In genomic region chr9:133805876-133806622, GRCh38 we compare ENCODE assay signal across 22 cellular contexts.
DNase-seq lines count a peak whose midpoint lies in the region; ATAC-seq, FAIRE-seq and TF ChIP-seq lines count a peak whose summit lies in the region.
"Had no signal": no experiment of that assay in that cellular context is flagged by ENCODE, and none has a peak within 500 bp of the region (broad histone marks: within the 10 kb centered on the region; RNA-seq: fewer than 3 reads in every experiment).

No MANE protein-coding gene starts in this region.

- no peaks in the 10 kb centered on the region for H3K79me2 ChIP-seq in HepG2 (ENCODE audit: insufficient read depth, low read length)

- WGBS in HepG2 (ENCODE audit: low lambda C conversion rate) = 98% methylated on average over 18 of the region's 32 CpGs
- 50% methylated on average over 2 of the region's 32 CpGs for WGBS in right lobe of liver (ENCODE audit: insufficient coverage, low coverage, low lambda C conversion rate, missing lambda C conversion rate)
- 84 to 86% methylated on average over 9 to 11 of the region's 32 CpGs for WGBS in esophagus squamous epithelium, 2 donors

- no peak overlapping the region for H3K4me3 Mint-ChIP-seq in memory B cell
- no peak overlapping the region for H3K4me3 Mint-ChIP-seq in stimulated activated naive B cell treated with anti-CD40 and anti-IgM and Interleukin-4, amounts not matched to agents 10 μg/mL and 1 μg/mL and 100 μg/mL, for 72 hours
- H3K4me3 Mint-ChIP-seq: B cell; CD4-positive, alpha-beta T cell; CD8-positive, alpha-beta T cell had no signal

- H3K27ac Mint-ChIP-seq in memory B cell = peak overlapping the region; percentile 65
- H3K27ac Mint-ChIP-seq in stimulated activated naive B cell treated with anti-CD40 and anti-IgM and Interleukin-4, amounts not matched to agents 10 μg/mL and 1 μg/mL and 100 μg/mL, for 72 hours = peak overlapping the region; percentile 85
- H3K27ac Mint-ChIP-seq: B cell; CD4-positive, alpha-beta T cell; CD8-positive, alpha-beta T cell had no signal

- DNase-seq in HepG2 (ENCODE audit: low spot score) (no peak), right lobe of liver (no peak), memory B cell (ENCODE audit: low spot score in 2 of 2) (no peak), foreskin melanocyte (no peak), esophagus squamous epithelium (lab: John Stamatoyannopoulos, UW) (no peak)
- DNase-seq in stimulated activated naive B cell treated with anti-CD40 and anti-IgM and Interleukin-4, amounts not matched to agents 10 μg/mL and 1 μg/mL and 100 μg/mL, for 72 hours = no peak
- DNase-seq: 8988T; AML-193; Caco-2; Calu3; CD4-positive, alpha-beta T cell; DMS79 treated with DMSO at 0.1 percent for 48 hours; GF-D8 had no signal

- TF ChIP-seq POLR2A in HepG2 (IDR thresholded peaks at IDR 0.05; ENCODE audit: insufficient read depth in 1 of 2, low read depth in 2 of 2, low read length in 2 of 2) = no peak
- TF ChIP-seq POLR2A in right lobe of liver (IDR thresholded peaks at IDR 0.05) = no peak
- TF ChIP-seq POLR2A in esophagus squamous epithelium (IDR thresholded peaks at IDR 0.05) = no peak

- POLR2A ChIA-PET in HepG2 (lab: Yijun Ruan, JAX) = no interaction called here

- ATAC-seq in HepG2 = no peak
- ATAC-seq in right lobe of liver = no peak
- ATAC-seq in memory B cell (ENCODE audit: low read depth) = no peak
- no peak for ATAC-seq in stimulated activated naive B cell treated with anti-CD40 and anti-IgM and Interleukin-4, amounts not matched to agents 10 μg/mL and 1 μg/mL and 100 μg/mL, for 72 hours (replicated peaks)
- no peak for ATAC-seq in GM19035 (IDR thresholded peaks at IDR 0.05; ENCODE audit: unreplicated experiment)
- ATAC-seq: CD8-positive, alpha-beta T cell had no signal

- no TSS peak for BruUV-seq in HepG2 (replicated peaks; lab: Mats Ljungman, UMichigan)

- H3K4me1 Mint-ChIP-seq in memory B cell = no peaks in the 10 kb centered on the region
- H3K4me1 Mint-ChIP-seq in stimulated activated naive B cell treated with anti-CD40 and anti-IgM and Interleukin-4, amounts not matched to agents 10 μg/mL and 1 μg/mL and 100 μg/mL, for 72 hours = peaks cover 5 to 13% of the 10 kb centered on the region in 2 donors
- H3K4me1 Mint-ChIP-seq: B cell had no signal

- H3K9me3 ChIP-seq in HepG2 (ENCODE audit: low read length) (no peaks in the 10 kb centered on the region), right lobe of liver (no peaks in the 10 kb centered on the region), esophagus squamous epithelium (no peaks in the 10 kb centered on the region)
- no peaks in the 10 kb centered on the region for H3K9me3 ChIP-seq in BLaER1 treated with 17β-estradiol and CSF1 and Interleukin-3, amounts not matched to agents 10 nM and 100 nM (replicated peaks in 1 of 11)
- H3K9me3 ChIP-seq: Caco-2 had no signal

- FAIRE-seq in HepG2 (lab: Jason Lieb, UNC) = no peak
- FAIRE-seq: A204.1, D721Med, G401.6, GM12891 had no signal

- intact Hi-C loops in HepG2 (cut with micrococcal nuclease; ENCODE audit: unreplicated experiment) = no loop called here
- intact Hi-C loops in right lobe of liver (cut with DNase I) = no loop called here
- intact Hi-C loops in esophagus squamous epithelium (cut with DNase I) = no loop called here

- no peak for TF ChIP-seq CTCF in HepG2 (CRISPR knock-in tag; IDR thresholded peaks at IDR 0.05)
- TF ChIP-seq CTCF in right lobe of liver (IDR thresholded peaks at IDR 0.05) = no peak
- TF ChIP-seq CTCF in esophagus squamous epithelium (IDR thresholded peaks at IDR 0.05) = no peak

- TF ChIP-seq EP300 in HepG2 (IDR thresholded peaks at IDR 0.05; ENCODE audit: low read depth in 2 of 2, low read length in 2 of 2) = no peak
- no peak for TF ChIP-seq EP300 in HepG2 (CRISPR knock-in tag; IDR thresholded peaks at IDR 0.05; ENCODE audit: borderline replicate concordance)

- H3K4me1 ChIP-seq in HepG2 (ENCODE audit: insufficient read depth, low read length) (peaks cover 22% of the 10 kb centered on the region), right lobe of liver (no peaks in the 10 kb centered on the region), esophagus squamous epithelium (peaks cover 0 to 5% (median 0%) of the 10 kb centered on the region in 3 donors)
- peaks cover 7 to 35% (median 29%) of the 10 kb centered on the region in 10 experiments for H3K4me1 ChIP-seq in BLaER1 treated with 17β-estradiol and CSF1 and Interleukin-3, amounts not matched to agents 10 nM and 100 nM
- H3K4me1 ChIP-seq: Caco-2 had no signal

- H3K36me3 Mint-ChIP-seq in memory B cell = peaks cover 8% of the 10 kb centered on the region
- H3K36me3 Mint-ChIP-seq in stimulated activated naive B cell treated with anti-CD40 and anti-IgM and Interleukin-4, amounts not matched to agents 10 μg/mL and 1 μg/mL and 100 μg/mL, for 72 hours = peaks cover 46 to 65% of the 10 kb centered on the region in 2 donors
- H3K36me3 Mint-ChIP-seq: CD8-positive, alpha-beta T cell had no signal

- H3K9ac ChIP-seq in HepG2 (ENCODE audit: insufficient read depth, low read depth, low read length) = no peak overlapping the region
- peak overlapping the region in 2 of 11 experiments; percentile 24 to 49; a peak in 2 of 22 replicates for H3K9ac ChIP-seq in BLaER1 treated with 17β-estradiol and CSF1 and Interleukin-3, amounts not matched to agents 10 nM and 100 nM

- no peak overlapping the region for H2AFZ ChIP-seq in HepG2 (ENCODE audit: low read length)

- TF ChIP-seq RAD21 in HepG2 (CRISPR knock-in tag; IDR thresholded peaks at IDR 0.05) = no peak

- CTCF ChIA-PET in HepG2 (lab: Yijun Ruan, JAX; ENCODE audit: low intra/inter-chr PET ratio, low total read pairs) = no interaction called here

- no peak overlapping the region for H3K4me3 ChIP-seq in HepG2 (replicated peaks in 1 of 3; ENCODE audit: insufficient read depth in 1 of 3, low read depth in 2 of 3, low read length in 3 of 3)
- H3K4me3 ChIP-seq in right lobe of liver = no peak overlapping the region
- H3K4me3 ChIP-seq in BLaER1 treated with 17β-estradiol and CSF1 and Interleukin-3, amounts not matched to agents 10 nM and 100 nM = no peak overlapping the region
- no peak overlapping the region for H3K4me3 ChIP-seq in esophagus squamous epithelium

- no peak overlapping the region for H3K27ac ChIP-seq in HepG2 (ENCODE audit: extremely low read length, insufficient read depth, low read length)
- H3K27ac ChIP-seq in right lobe of liver = no peak overlapping the region
- H3K27ac ChIP-seq in BLaER1 treated with 17β-estradiol and CSF1 and Interleukin-3, amounts not matched to agents 10 nM and 100 nM = no peak overlapping the region
- H3K27ac ChIP-seq in esophagus squamous epithelium = no peak overlapping the region
- H3K27ac ChIP-seq: C4-2B had no signal

- H3K4me2 ChIP-seq in HepG2 (ENCODE audit: low read depth, low read length) = no peak overlapping the region
- H3K4me2 ChIP-seq in BLaER1 treated with 17β-estradiol and CSF1 and Interleukin-3, amounts not matched to agents 10 nM and 100 nM = peak overlapping the region in 6 of 11 experiments; percentile 5 to 60 (median 48); a peak in 11 of 22 replicates

- H3K27me3 ChIP-seq in HepG2 (ENCODE audit: control insufficient read depth in 1 of 2, insufficient read depth in 2 of 2, low read length in 2 of 2) (no peaks in the 10 kb centered on the region), right lobe of liver (no peaks in the 10 kb centered on the region), esophagus squamous epithelium (no peaks in the 10 kb centered on the region)
- H3K27me3 ChIP-seq in BLaER1 treated with 17β-estradiol and CSF1 and Interleukin-3, amounts not matched to agents 10 nM and 100 nM = no peaks in the 10 kb centered on the region

- H3K36me3 ChIP-seq in HepG2 (replicated peaks in 1 of 2; ENCODE audit: control insufficient read depth in 1 of 2, insufficient read depth in 2 of 2, low read length in 2 of 2) = peaks cover 26 to 50% of the 10 kb centered on the region in 2 experiments
- H3K36me3 ChIP-seq in right lobe of liver = peaks cover 0 to 34% (median 15%) of the 10 kb centered on the region in 4 donors
- H3K36me3 ChIP-seq in BLaER1 treated with 17β-estradiol and CSF1 and Interleukin-3, amounts not matched to agents 10 nM and 100 nM = peaks cover 0 to 63% (median 32%) of the 10 kb centered on the region in 11 experiments; a peak in 16 of 22 replicates
- H3K36me3 ChIP-seq in esophagus squamous epithelium = peaks cover 0 to 52% (median 7%) of the 10 kb centered on the region in 3 donors

- H4K20me1 ChIP-seq in HepG2 (ENCODE audit: insufficient read depth, low read length) = peaks cover 3% of the 10 kb centered on the region; the same call in 1 of the 2 replicates
- peaks cover 0 to 98% (median 53%) of the 10 kb centered on the region in 11 experiments; a peak in 17 of 22 replicates for H4K20me1 ChIP-seq in BLaER1 treated with 17β-estradiol and CSF1 and Interleukin-3, amounts not matched to agents 10 nM and 100 nM

- in situ Hi-C loops in HepG2 (cut with HindIII; ENCODE audit: extremely low pct_ligation_motif_present, low pct_unique_long_range_greater_than_20kb) = no loop called here

- H3K9me3 Mint-ChIP-seq in memory B cell = no peaks in the 10 kb centered on the region
- H3K9me3 Mint-ChIP-seq in stimulated activated naive B cell treated with anti-CD40 and anti-IgM and Interleukin-4, amounts not matched to agents 10 μg/mL and 1 μg/mL and 100 μg/mL, for 72 hours = no peaks in the 10 kb centered on the region
- H3K9me3 Mint-ChIP-seq: CD4-positive, alpha-beta T cell; CD8-positive, alpha-beta T cell had no signal

- no peaks in the 10 kb centered on the region for H3K27me3 Mint-ChIP-seq in memory B cell
- no peaks in the 10 kb centered on the region for H3K27me3 Mint-ChIP-seq in stimulated activated naive B cell treated with anti-CD40 and anti-IgM and Interleukin-4, amounts not matched to agents 10 μg/mL and 1 μg/mL and 100 μg/mL, for 72 hours
- H3K27me3 Mint-ChIP-seq: B cell; CD4-positive, alpha-beta T cell had no signal

TF ChIP-seq in HepG2, 621 proteins besides CTCF, POLR2A, EP300 and RAD21 (continues in another document):
- TF ChIP-seq ZNF232 (CRISPR knock-in tag; IDR thresholded peaks at IDR 0.05; ENCODE audit: borderline replicate concordance) (no peak), ZSCAN22 (CRISPR knock-in tag; IDR thresholded peaks at IDR 0.05) (no peak), ETV6 (CRISPR knock-in tag; conservative IDR thresholded peaks at IDR 0.05) (no peak), ZSCAN12 (CRISPR knock-in tag; IDR thresholded peaks at IDR 0.05) (no peak), ZBTB43 (CRISPR knock-in tag; conservative IDR thresholded peaks at IDR 0.05) (no peak), RBM22 (optimal IDR thresholded peaks at IDR 0.05; ENCODE audit: low read length) (peak; percentile 18), ZIK1 (CRISPR knock-in tag; IDR thresholded peaks at IDR 0.05; ENCODE audit: borderline replicate concordance, low read depth) (no peak)
